17 cellular contexts compared by ENCODE assay signal in the genomic region with DNA sequence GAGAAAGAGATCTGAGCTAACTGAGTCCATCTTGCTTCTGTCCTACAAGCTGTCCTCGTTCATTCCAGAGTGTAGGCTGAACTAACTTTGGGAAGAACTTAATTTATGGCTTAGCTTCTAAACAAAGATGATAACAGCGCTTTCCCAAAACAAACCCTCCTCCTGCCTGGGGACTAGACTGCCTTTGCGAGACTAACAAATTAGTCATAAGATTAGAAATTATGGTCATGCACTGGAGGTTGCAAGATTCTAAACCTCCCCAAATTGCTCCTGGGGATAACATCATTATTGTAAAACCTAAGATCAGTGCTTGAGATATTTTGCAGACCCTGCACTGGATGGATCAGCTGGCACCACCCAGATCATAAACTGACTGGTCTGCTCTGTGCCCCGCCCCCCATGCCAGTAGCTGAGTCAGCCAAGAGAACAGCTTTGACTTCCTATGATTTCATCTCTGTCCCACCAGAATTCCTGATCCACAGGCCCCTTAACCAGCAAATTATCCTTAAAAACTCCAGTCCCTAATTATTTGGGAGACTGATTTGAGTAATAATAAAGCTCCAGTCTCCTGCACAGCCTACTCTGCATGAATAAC.
DNase-seq lines count a peak whose midpoint lies in the region; ATAC-seq and TF ChIP-seq lines count a peak whose summit lies in the region.
"Had no signal": no experiment of that assay in that cellular context is flagged by ENCODE, and none has a peak within 500 bp of the region (broad histone marks: within the 10 kb centered on the region; RNA-seq: fewer than 3 reads in every experiment).

No MANE protein-coding gene starts in this region.

- POLR2A ChIA-PET in AG04450 (lab: Yijun Ruan, JAX) = no interaction called here
- POLR2A ChIA-PET in CD4-positive, alpha-beta memory T cell (lab: Charles Lee; ENCODE audit: partially characterized antibody) = no interaction called here

- CTCF ChIA-PET in AG04450 (lab: Charles Lee) = interaction anchor here (0.5 to 1.7 kb wide), 4 partner anchors 49 to 180 kb away, joined by 3 to 7 read pairs (median 4); no protein-coding TSS in a partner anchor
- CTCF ChIA-PET in CD4-positive, alpha-beta memory T cell (lab: Charles Lee; ENCODE audit: partially characterized antibody) = no interaction called here

- H3K4me3 Mint-ChIP-seq in HFFc6 = peak overlapping the region; percentile 65
- no peak overlapping the region for H3K4me3 Mint-ChIP-seq in CD4-positive, alpha-beta memory T cell
- H3K4me3 Mint-ChIP-seq: activated naive CD8-positive, alpha-beta T cell treated with anti-CD3 and anti-CD28 coated beads for 36 hours; stimulated activated effector memory CD8-positive, alpha-beta T cell treated with anti-CD3 and anti-CD28 coated beads, Interleukin-12 subunit alpha, Interleukin-12 subunit beta, amount 100 ng/mL, for 72 hours had no signal

- no peaks in the 10 kb centered on the region for H3K27me3 ChIP-seq in AG04450 (ENCODE audit: control insufficient read depth, insufficient read depth, low read length)
- no peaks in the 10 kb centered on the region for H3K27me3 ChIP-seq in brain microvascular endothelial cell (replicated peaks)
- H3K27me3 ChIP-seq in CD4-positive, alpha-beta memory T cell (ENCODE audit: insufficient read depth, low read length) = no peaks in the 10 kb centered on the region
- H3K27me3 ChIP-seq: upper lobe of left lung had no signal

- H3K4me3 ChIP-seq in AG04450 (ENCODE audit: low read depth, low read length) = no peak overlapping the region
- H3K4me3 ChIP-seq in brain microvascular endothelial cell (ENCODE audit: low read depth, low read length) = no peak overlapping the region
- H3K4me3 ChIP-seq in CD4-positive, alpha-beta memory T cell (ENCODE audit: low read length in 2 of 2) = no peak overlapping the region
- H3K4me3 ChIP-seq: upper lobe of left lung had no signal

- peaks cover 25% of the 10 kb centered on the region for H3K4me1 Mint-ChIP-seq in HFFc6 (ENCODE audit: low read depth)
- no peaks in the 10 kb centered on the region for H3K4me1 Mint-ChIP-seq in CD4-positive, alpha-beta memory T cell
- H3K4me1 Mint-ChIP-seq: activated naive CD8-positive, alpha-beta T cell treated with anti-CD3 and anti-CD28 coated beads for 36 hours; stimulated activated effector memory CD8-positive, alpha-beta T cell treated with anti-CD3 and anti-CD28 coated beads, Interleukin-12 subunit alpha, Interleukin-12 subunit beta, amount 100 ng/mL, for 72 hours had no signal

- H3K27ac ChIP-seq in AG04450 (ENCODE audit: low read depth, low read length) = no peak overlapping the region
- H3K27ac ChIP-seq in brain microvascular endothelial cell = peak overlapping the region; percentile 57
- H3K27ac ChIP-seq in CD4-positive, alpha-beta memory T cell (ENCODE audit: low read depth, low read length) = no peak overlapping the region
- H3K27ac ChIP-seq: upper lobe of left lung had no signal

- ATAC-seq in HG03469 (IDR thresholded peaks at IDR 0.05; ENCODE audit: unreplicated experiment) = no peak
- ATAC-seq: Panc1; stimulated activated effector memory CD8-positive, alpha-beta T cell treated with anti-CD3 and anti-CD28 coated beads, Interleukin-12 subunit alpha, Interleukin-12 subunit beta, amount 100 ng/mL, for 72 hours had no signal

- no peaks in the 10 kb centered on the region for H3K27me3 Mint-ChIP-seq in HFFc6 (ENCODE audit: insufficient read depth)
- no peaks in the 10 kb centered on the region for H3K27me3 Mint-ChIP-seq in CD4-positive, alpha-beta memory T cell
- H3K27me3 Mint-ChIP-seq: activated naive CD8-positive, alpha-beta T cell treated with anti-CD3 and anti-CD28 coated beads for 36 hours had no signal

- DNase-seq in AG04450 (ENCODE audit: low read depth, low spot score) (peak; percentile 33), HFFc6 (peak; percentile 86), brain microvascular endothelial cell (peak; percentile 32), left kidney (ENCODE audit: low read depth, low spot score) (peak; percentile 13), foreskin melanocyte (no peak)
- DNase-seq in activated CD4-positive, alpha-beta T cell treated with anti-CD3 and anti-CD28 coated beads for 48 hours = no peak
- DNase-seq in CD4-positive, alpha-beta memory T cell = no peak
- DNase-seq: ACHN; activated CD4-positive, CD25-positive, alpha-beta regulatory T cell treated with anti-CD3 and anti-CD28 coated beads, Interleukin-2, amount 50 U/mL, for 72 hours; activated naive CD8-positive, alpha-beta T cell treated with anti-CD3 and anti-CD28 coated beads for 36 hours; hypothalamus; NCI-H69; stimulated activated CD4-positive, alpha-beta T cell treated with anti-CD3 and anti-CD28 coated beads, Interleukin-4, amount 100 ng/mL, for 4 hours; upper lobe of left lung had no signal

- H3K27ac Mint-ChIP-seq in HFFc6 = peak overlapping the region; percentile 88
- no peak overlapping the region for H3K27ac Mint-ChIP-seq in CD4-positive, alpha-beta memory T cell
- H3K27ac Mint-ChIP-seq: activated naive CD8-positive, alpha-beta T cell treated with anti-CD3 and anti-CD28 coated beads for 36 hours; stimulated activated effector memory CD8-positive, alpha-beta T cell treated with anti-CD3 and anti-CD28 coated beads, Interleukin-12 subunit alpha, Interleukin-12 subunit beta, amount 100 ng/mL, for 72 hours had no signal

- H3K36me3 ChIP-seq in brain microvascular endothelial cell (replicated peaks) = no peaks in the 10 kb centered on the region
- no peaks in the 10 kb centered on the region for H3K36me3 ChIP-seq in CD4-positive, alpha-beta memory T cell (ENCODE audit: insufficient read depth, low read length)
- H3K36me3 ChIP-seq: upper lobe of left lung had no signal

- no peaks in the 10 kb centered on the region for H3K9me3 Mint-ChIP-seq in HFFc6
- peaks cover 2 to 14% (median 10%) of the 10 kb centered on the region in 8 donors for H3K9me3 Mint-ChIP-seq in CD4-positive, alpha-beta memory T cell

- intact Hi-C loops in CD4-positive, alpha-beta memory T cell (cut with micrococcal nuclease) = no loop called here

- no peak for TF ChIP-seq CTCF in AG04450 (IDR thresholded peaks at IDR 0.05; ENCODE audit: low read depth, low read length)
- TF ChIP-seq CTCF in HFFc6 (IDR thresholded peaks at IDR 0.05) = no peak
- TF ChIP-seq CTCF in brain microvascular endothelial cell (IDR thresholded peaks at IDR 0.05; ENCODE audit: low read depth, low read length, missing control alignments) = no peak

- H3K36me3 Mint-ChIP-seq in HFFc6 (ENCODE audit: low read depth) = no peaks in the 10 kb centered on the region
- H3K36me3 Mint-ChIP-seq in CD4-positive, alpha-beta memory T cell = no peaks in the 10 kb centered on the region
- H3K36me3 Mint-ChIP-seq: activated naive CD8-positive, alpha-beta T cell treated with anti-CD3 and anti-CD28 coated beads for 36 hours; stimulated activated effector memory CD8-positive, alpha-beta T cell treated with anti-CD3 and anti-CD28 coated beads, Interleukin-12 subunit alpha, Interleukin-12 subunit beta, amount 100 ng/mL, for 72 hours had no signal

- in situ Hi-C loops in brain microvascular endothelial cell (cut with HindIII; ENCODE audit: low pct_ligation_motif_present, low sequenced_read_pairs) = no loop called here

- no peaks in the 10 kb centered on the region for H3K9me3 ChIP-seq in AG04450 (ENCODE audit: control insufficient read depth, insufficient read depth, low read length)
- H3K9me3 ChIP-seq in CD4-positive, alpha-beta memory T cell (ENCODE audit: control insufficient read depth in 1 of 2, low read length in 2 of 2) = no peaks in the 10 kb centered on the region
- H3K9me3 ChIP-seq: upper lobe of left lung had no signal

- no peaks in the 10 kb centered on the region for H3K4me1 ChIP-seq in CD4-positive, alpha-beta memory T cell (ENCODE audit: insufficient read depth, low read length)
- H3K4me1 ChIP-seq: upper lobe of left lung had no signal

Comparison
In these comparisons a context has a peak if more than half of its experiments do, and no peak if none do; other contexts are left out.
1. DNase-seq: peak in AG04450 (single experiment), HFFc6 (single experiment), brain microvascular endothelial cell (single experiment) and left kidney (single experiment); none in foreskin melanocyte (single experiment), activated CD4-positive, alpha-beta T cell treated with anti-CD3 and anti-CD28 coated beads for 48 hours (single experiment) and CD4-positive, alpha-beta memory T cell (0 of 5).